ENCODE assay signal across 25 cellular contexts in the genomic region with DNA sequence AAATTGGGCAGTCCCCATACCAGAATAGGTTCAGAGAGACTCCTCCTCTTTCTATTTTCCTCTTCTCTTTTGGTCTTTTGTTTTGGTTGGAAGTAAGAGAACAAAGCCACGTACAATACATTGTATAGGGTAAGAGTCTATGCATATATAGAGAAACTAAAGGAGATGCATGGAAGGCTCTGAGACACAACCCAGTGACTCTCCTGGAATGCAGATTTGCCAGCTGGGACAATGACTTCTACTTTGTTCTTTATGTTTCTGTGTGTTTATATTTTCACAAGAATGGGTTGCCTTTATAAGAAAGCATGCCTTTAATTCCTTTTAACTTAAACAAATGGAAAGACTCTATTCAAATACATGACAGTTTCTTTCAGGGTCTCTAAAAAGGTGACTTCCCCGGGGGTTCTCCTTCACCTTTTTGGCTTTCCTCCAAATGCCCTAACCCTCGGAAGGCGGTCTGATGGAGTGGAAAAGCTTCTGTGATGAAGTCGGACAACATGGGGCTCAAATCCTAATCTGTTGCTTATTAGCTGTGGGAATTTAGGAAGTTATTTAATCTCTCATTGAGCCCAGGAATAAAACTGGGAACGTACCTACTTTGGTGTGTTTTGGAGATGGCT. TPM values are rescaled to one million over a fixed set of nuclear protein-coding genes. Genes with fewer than 3 reads are reported as not detected.
"Had no signal": no experiment of that assay in that cellular context is flagged by ENCODE, and none has a peak within 500 bp of the region (broad histone marks: within the 10 kb centered on the region; RNA-seq: fewer than 3 reads in every experiment).

No MANE protein-coding gene starts in this region.

- ATAC-seq: activated CD4-positive, CD25-positive, alpha-beta regulatory T cell treated with anti-CD3 and anti-CD28 coated beads, Interleukin-2, amount 50 U/mL, for 24 hours; heart right ventricle; left colon had no signal

- H3K27me3 ChIP-seq: ascending aorta, breast epithelium, esophagus muscularis mucosa, right atrium auricular region, tibial nerve, vagina had no signal

- H3K9me3 ChIP-seq: ascending aorta, breast epithelium, esophagus muscularis mucosa, heart right ventricle, right atrium auricular region, tibial nerve, vagina had no signal

- H3K36me3 ChIP-seq: ascending aorta, breast epithelium, esophagus muscularis mucosa, heart right ventricle, right atrium auricular region, tibial nerve, vagina had no signal

- DNase-seq: activated CD8-positive, alpha-beta memory T cell treated with anti-CD3 and anti-CD28 coated beads for 24 hours; activated CD8-positive, alpha-beta memory T cell treated with anti-CD3 and anti-CD28 coated beads, Interleukin-2, amount 50 U/mL, for 48 hours; activated effector memory CD4-positive, alpha-beta T cell treated with anti-CD3 and anti-CD28 coated beads, Interleukin-2, amount 50 U/mL, for 16 hours; activated T-cell treated with anti-CD3 and anti-CD28 coated beads, Interleukin-2, amount 50 U/mL, for 48 hours; cortex of kidney; effector CD4-positive, alpha-beta T cell; heart right ventricle; left colon; occipital lobe had no signal

- H3K4me1 ChIP-seq: ascending aorta, breast epithelium, esophagus muscularis mucosa, right atrium auricular region had no signal

- H3K36me3 Mint-ChIP-seq: activated naive CD4-positive, alpha-beta T cell treated with anti-CD3 and anti-CD28 coated beads, Interleukin-2, amount 50 U/mL, for 24 hours; mesothelial cell of epicardium had no signal

- H3K4me3 ChIP-seq: ascending aorta, breast epithelium, esophagus muscularis mucosa, heart right ventricle, right atrium auricular region, tibial nerve, vagina had no signal

- H3K27ac Mint-ChIP-seq: activated naive CD4-positive, alpha-beta T cell treated with anti-CD3 and anti-CD28 coated beads, Interleukin-2, amount 50 U/mL, for 24 hours; mesothelial cell of epicardium; nephron; stimulated activated naive CD8-positive, alpha-beta T cell treated with anti-CD3 and anti-CD28 coated beads, Interleukin-15, Interleukin-2, amounts not matched to agents 100 ng/mL and 50 ng/mL, for 24 hours had no signal

- FAIRE-seq: endothelial cell of umbilical vein had no signal

- H3K27ac ChIP-seq: ascending aorta, esophagus muscularis mucosa, heart right ventricle, right atrium auricular region, tibial nerve, vagina had no signal

- H3K4me3 Mint-ChIP-seq: activated naive CD4-positive, alpha-beta T cell treated with anti-CD3 and anti-CD28 coated beads, Interleukin-2, amount 50 U/mL, for 24 hours; mesothelial cell of epicardium; nephron; stimulated activated naive CD8-positive, alpha-beta T cell treated with anti-CD3 and anti-CD28 coated beads, Interleukin-15, Interleukin-2, amounts not matched to agents 100 ng/mL and 50 ng/mL, for 24 hours had no signal

- H3K9me3 Mint-ChIP-seq: activated naive CD4-positive, alpha-beta T cell treated with anti-CD3 and anti-CD28 coated beads, Interleukin-2, amount 50 U/mL, for 24 hours; mesothelial cell of epicardium; nephron; stimulated activated naive CD8-positive, alpha-beta T cell treated with anti-CD3 and anti-CD28 coated beads, Interleukin-15, Interleukin-2, amounts not matched to agents 100 ng/mL and 50 ng/mL, for 24 hours had no signal

RNA-seq across cellular contexts. Expression of a gene that starts 9.0 kb away (rescaled TPM):
- total RNA-seq: endothelial cell of umbilical vein, lung microvascular endothelial cell had no signal
- polyA plus RNA-seq: endothelial cell of umbilical vein had no signal

RNA-seq across cellular contexts. Expression of a gene that starts 30.9 kb away (rescaled TPM):
- total RNA-seq: ascending aorta, breast epithelium, endothelial cell of umbilical vein, esophagus muscularis mucosa, heart right ventricle, left colon, lung microvascular endothelial cell, mesothelial cell of epicardium, occipital lobe, posterior vena cava, right atrium auricular region, skeletal muscle tissue, tibial nerve, vagina had no signal
- polyA plus RNA-seq: adipose tissue, endothelial cell of umbilical vein, heart right ventricle had no signal

RNA-seq across cellular contexts. Expression of a gene that starts 55.2 kb away (rescaled TPM):
- total RNA-seq: ascending aorta, endothelial cell of umbilical vein, esophagus muscularis mucosa, heart right ventricle, left colon, lung microvascular endothelial cell, mesothelial cell of epicardium, occipital lobe, posterior vena cava, right atrium auricular region, skeletal muscle tissue, tibial nerve, vagina had no signal
- polyA plus RNA-seq: adipose tissue, endothelial cell of umbilical vein, heart right ventricle had no signal
